In genomic region chr11:111730031-111730430, GRCh38 we compare ENCODE assay signal across 14 cellular contexts. TPM values are rescaled to one million over a fixed set of nuclear protein-coding genes. Genes with fewer than 3 reads are reported as not detected.
DNase-seq lines count a peak whose midpoint lies in the region; ATAC-seq and TF ChIP-seq lines count a peak whose summit lies in the region.
"Had no signal": no experiment of that assay in that cellular context is flagged by ENCODE, and none has a peak within 500 bp of the region (broad histone marks: within the 10 kb centered on the region; RNA-seq: fewer than 3 reads in every experiment).

No MANE protein-coding gene starts in this region.

- TF ChIP-seq CTCF in progenitor cell of endocrine pancreas (IDR thresholded peaks at IDR 0.05; ENCODE audit: unreplicated experiment), result no peak

- H3K4me1 Mint-ChIP-seq in progenitor cell of endocrine pancreas (ENCODE audit: low read depth), result peaks cover 48% of the 10 kb centered on the region

- intact Hi-C loops in left ventricle myocardium superior (cut with micrococcal nuclease), result no loop called here

- H3K9me3 ChIP-seq in adipocyte (ENCODE audit: control insufficient read depth, low read length), result no peaks in the 10 kb centered on the region

- H3K27me3 Mint-ChIP-seq in progenitor cell of endocrine pancreas, result no peaks in the 10 kb centered on the region
- H3K27me3 Mint-ChIP-seq: stimulated activated naive B cell treated with anti-CD40 and anti-IgM and Interleukin-4, amounts not matched to agents 10 μg/mL and 1 μg/mL and 100 μg/mL, for 72 hours had no signal

- DNase-seq in EH (ENCODE audit: low read depth) (peak; percentile 45), adipocyte (ENCODE audit: low read depth) (no peak), left ventricle myocardium superior (no peak), progenitor cell of endocrine pancreas (ENCODE audit: low spot score, unreplicated experiment) (no peak), D341Med (ENCODE audit: low spot score) (no peak), MV-4-11 (lab: John Stamatoyannopoulos, UW) (no peak), NK-92 (lab: John Stamatoyannopoulos, UW; ENCODE audit: unreplicated experiment) (no peak), GM03348 (ENCODE audit: low spot score) (no peak)
- DNase-seq: activated T-cell treated with anti-CD3 and anti-CD28 coated beads, Interleukin-2, amount 50 U/mL, for 4 hours; AML-193; cortex of kidney; GDM1; stimulated activated naive B cell treated with anti-CD40 and anti-IgM and Interleukin-4, amounts not matched to agents 10 μg/mL and 1 μg/mL and 100 μg/mL, for 72 hours; WERI-Rb-1 had no signal

- no peaks in the 10 kb centered on the region for H3K9me3 Mint-ChIP-seq in progenitor cell of endocrine pancreas (ENCODE audit: low read depth)
- H3K9me3 Mint-ChIP-seq: activated T-cell treated with anti-CD3 and anti-CD28 coated beads, Interleukin-2, amount 50 U/mL, for 4 hours; stimulated activated naive B cell treated with anti-CD40 and anti-IgM and Interleukin-4, amounts not matched to agents 10 μg/mL and 1 μg/mL and 100 μg/mL, for 72 hours had no signal

- no peaks in the 10 kb centered on the region for H3K27me3 ChIP-seq in adipocyte (replicated peaks; ENCODE audit: control insufficient read depth, insufficient read depth, low read length)

- peak; percentile 20 for ATAC-seq in left ventricle myocardium superior
- ATAC-seq: activated T-cell treated with anti-CD3 and anti-CD28 coated beads, Interleukin-2, amount 50 U/mL, for 4 hours; stimulated activated naive B cell treated with anti-CD40 and anti-IgM and Interleukin-4, amounts not matched to agents 10 μg/mL and 1 μg/mL and 100 μg/mL, for 72 hours had no signal

- peaks cover 30% of the 10 kb centered on the region for H3K36me3 ChIP-seq in adipocyte (ENCODE audit: control insufficient read depth, insufficient read depth, low read length, severe bottlenecking)

- peaks cover 8% of the 10 kb centered on the region for H3K36me3 Mint-ChIP-seq in progenitor cell of endocrine pancreas (ENCODE audit: insufficient read depth)

- no peak overlapping the region for H3K4me3 ChIP-seq in adipocyte (ENCODE audit: low read length)

- H3K4me3 Mint-ChIP-seq in progenitor cell of endocrine pancreas (ENCODE audit: low read depth), result no peak overlapping the region
- H3K4me3 Mint-ChIP-seq: activated T-cell treated with anti-CD3 and anti-CD28 coated beads, Interleukin-2, amount 50 U/mL, for 4 hours; stimulated activated naive B cell treated with anti-CD40 and anti-IgM and Interleukin-4, amounts not matched to agents 10 μg/mL and 1 μg/mL and 100 μg/mL, for 72 hours had no signal

- peak overlapping the region; percentile 55 for H3K9ac ChIP-seq in adipocyte (ENCODE audit: low read length)

- H3K27ac Mint-ChIP-seq in progenitor cell of endocrine pancreas, result peak overlapping the region; percentile 13

- peaks cover 56% of the 10 kb centered on the region for H3K4me1 ChIP-seq in adipocyte (ENCODE audit: control insufficient read depth, insufficient read depth, low read length)

RNA-seq across cellular contexts. Expression of gene PPP2R1B, which starts 36.2 kb away (rescaled TPM):
- total RNA-seq in left ventricle myocardium superior (7.4 TPM), progenitor cell of endocrine pancreas (91.7 and 92.6 TPM in 2 replicates)

Comparison
In these comparisons a context has a peak if more than half of its experiments do, and no peak if none do; other contexts are left out.
1. RNA of gene PPP2R1B, which starts 36.2 kb away (total RNA-seq): 91.7 to 92.6 TPM in progenitor cell of endocrine pancreas; 7.4 TPM in left ventricle myocardium superior (single experiment); every median in the first group is over 10 times any median in the second.